In genomic region chr11:129979046-129979605, GRCh38 we compare ENCODE assay signal across 21 cellular contexts.
"Had no signal": no experiment of that assay in that cellular context is flagged by ENCODE, and none has a peak within 500 bp of the region (broad histone marks: within the 10 kb centered on the region; RNA-seq: fewer than 3 reads in every experiment).

No MANE protein-coding gene starts in this region.

- DNase-seq: effector memory CD8-positive, alpha-beta T cell; hypothalamus; natural killer cell; ovary; posterior cingulate gyrus; stimulated activated CD4-positive, alpha-beta T cell treated with anti-CD3 and anti-CD28 coated beads, Interleukin-12 subunit alpha, Interleukin-12 subunit beta, amount 100 ng/mL, for 4 hours; stimulated activated CD4-positive, alpha-beta T cell treated with anti-CD3 and anti-CD28 coated beads, Interleukin-1b, Interleukin-23, amount 100 ng/mL, for 48 hours; stimulated activated CD4-positive, alpha-beta T cell treated with anti-CD3 and anti-CD28 coated beads, Interleukin-4, amount 100 ng/mL, for 1 hour; stimulated activated CD8-positive, alpha-beta memory T cell treated with anti-CD3 and anti-CD28 coated beads, Interleukin-4, amount 100 ng/mL, for 48 hours; stimulated activated naive CD4-positive, alpha-beta T cell treated with Interleukin-2 at 50 U/mL for 16 hours; stomach; thyroid gland; trophoblast cell had no signal

- H3K27me3 ChIP-seq: ovary, stomach, thyroid gland, vagina had no signal

- H3K4me2 ChIP-seq: smooth muscle cell had no signal

- H3K36me3 Mint-ChIP-seq: natural killer cell had no signal

- H3K9me3 Mint-ChIP-seq: effector memory CD8-positive, alpha-beta T cell; memory B cell; natural killer cell; neural crest cell had no signal

- H3K4me3 ChIP-seq: coronary artery, lung, ovary, smooth muscle cell, stomach, thyroid gland, vagina had no signal

- H3K27ac Mint-ChIP-seq: memory B cell, natural killer cell had no signal

- H3K36me3 ChIP-seq: ovary, stomach, thyroid gland, vagina had no signal

- ATAC-seq: effector memory CD8-positive, alpha-beta T cell; left lobe of liver; natural killer cell; sciatic nerve had no signal

- H3K9me3 ChIP-seq: ovary, stomach, thyroid gland, vagina had no signal

- H3K27ac ChIP-seq: coronary artery, ovary, stomach, thyroid gland, vagina had no signal

- H3K4me1 ChIP-seq: vagina had no signal

- H3K4me3 Mint-ChIP-seq: effector memory CD8-positive, alpha-beta T cell; memory B cell; natural killer cell; neural crest cell had no signal

- H3K27me3 Mint-ChIP-seq: effector memory CD8-positive, alpha-beta T cell had no signal
